ENCODE assay signal across 8 cellular contexts in the genomic region with DNA sequence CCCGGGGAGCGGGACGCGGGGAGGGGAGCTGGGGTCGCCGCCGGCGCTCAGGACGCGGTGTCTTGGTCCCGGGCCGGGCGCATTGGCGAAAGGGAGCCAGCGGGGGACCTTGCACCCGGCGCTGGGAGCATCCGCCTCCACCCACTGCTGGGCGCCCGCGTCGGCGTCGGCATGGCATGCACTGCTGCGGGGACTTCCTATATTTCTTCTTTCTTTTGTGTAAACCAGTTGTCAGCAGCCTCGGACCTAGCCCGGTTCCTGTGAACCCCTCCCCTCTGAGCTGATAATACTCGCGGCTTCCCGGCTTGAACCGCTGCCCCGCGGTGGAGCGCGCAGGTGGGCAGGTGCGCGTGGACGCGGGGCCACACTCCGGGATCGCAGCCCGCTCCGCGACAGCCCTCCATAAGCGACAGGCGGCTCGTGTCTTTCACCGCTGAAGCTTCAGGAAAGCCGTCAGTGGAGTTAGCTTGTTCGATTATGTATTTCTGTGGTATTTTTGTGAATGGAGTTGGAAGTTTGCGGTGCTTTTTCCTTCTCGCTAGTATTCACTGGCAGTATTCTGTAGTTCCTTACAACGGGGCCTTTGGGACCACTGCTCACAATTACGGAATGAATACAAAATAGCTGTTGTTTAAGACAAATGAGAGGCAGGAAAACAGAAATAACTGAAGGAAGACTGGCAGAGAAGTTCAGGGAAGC. TPM values are rescaled to one million over a fixed set of nuclear protein-coding genes. Genes with fewer than 3 reads are reported as not detected.
DNase-seq lines count a peak whose midpoint lies in the region; ATAC-seq and TF ChIP-seq lines count a peak whose summit lies in the region.

No MANE protein-coding gene starts in this region.

- DNase-seq in NCI-H1694 treated with DMSO at 0.1 percent for 48 hours (lab: John Stamatoyannopoulos, UW) (peak; percentile 28), endothelial cell (ENCODE audit: low spot score) (peak; percentile 28), myocyte (ENCODE audit: low read depth) (peak; percentile 24), thoracic aorta (ENCODE audit: low spot score) (no peak)
- DNase-seq in activated CD4-positive, alpha-beta memory T cell treated with anti-CD3 and anti-CD28 coated beads for 36 hours: peak; percentile 61
- no peak for DNase-seq in effector CD8-positive, alpha-beta T cell (lab: John Stamatoyannopoulos, UW)

- CTCF ChIA-PET in activated CD4-positive, alpha-beta memory T cell treated with anti-CD3 and anti-CD28 coated beads for 36 hours (lab: Charles Lee): interaction anchor here (1.5 to 2.4 kb wide), 3 partner anchors 28 to 318 kb away, joined by 6 to 7 read pairs (median 6); no protein-coding TSS in a partner anchor

- no peaks in the 10 kb centered on the region for H3K27me3 ChIP-seq in thoracic aorta (replicated peaks; ENCODE audit: insufficient read depth)

- ATAC-seq in GM18502 (IDR thresholded peaks at IDR 0.05; ENCODE audit: poor library complexity, unreplicated experiment) (peak; percentile 23), HG02759 (IDR thresholded peaks at IDR 0.05; ENCODE audit: unreplicated experiment) (peak; percentile 23), thoracic aorta (ENCODE audit: insufficient number of reproducible peaks, low FRiP score, low read depth) (no peak)

- TF ChIP-seq CTCF in endothelial cell (IDR thresholded peaks at IDR 0.05; ENCODE audit: unreplicated experiment) (no peak), thoracic aorta (IDR thresholded peaks at IDR 0.05) (no peak)

- POLR2A ChIA-PET in activated CD4-positive, alpha-beta memory T cell treated with anti-CD3 and anti-CD28 coated beads for 36 hours (lab: Charles Lee): interaction anchor here (1.2 to 2.0 kb wide), 3 partner anchors 9 to 500 kb away, joined by 3 to 8 read pairs (median 3); a partner anchor contains a TSS

- H3K4me3 ChIP-seq in thoracic aorta: peak overlapping the region; percentile 76

- H3K4me1 Mint-ChIP-seq in activated CD4-positive, alpha-beta memory T cell treated with anti-CD3 and anti-CD28 coated beads for 36 hours (ENCODE audit: low read depth): peaks cover 49% of the 10 kb centered on the region
- H3K4me1 Mint-ChIP-seq in endothelial cell (ENCODE audit: unreplicated experiment): peaks cover 5% of the 10 kb centered on the region

- H3K27ac Mint-ChIP-seq in activated CD4-positive, alpha-beta memory T cell treated with anti-CD3 and anti-CD28 coated beads for 36 hours: peak overlapping the region; percentile 70
- H3K27ac Mint-ChIP-seq in endothelial cell (ENCODE audit: unreplicated experiment): no peak overlapping the region

- no peaks in the 10 kb centered on the region for H3K36me3 Mint-ChIP-seq in activated CD4-positive, alpha-beta memory T cell treated with anti-CD3 and anti-CD28 coated beads for 36 hours
- no peaks in the 10 kb centered on the region for H3K36me3 Mint-ChIP-seq in endothelial cell (ENCODE audit: low read depth, unreplicated experiment)

- H3K36me3 ChIP-seq in thoracic aorta: no peaks in the 10 kb centered on the region

- H3K27me3 Mint-ChIP-seq in activated CD4-positive, alpha-beta memory T cell treated with anti-CD3 and anti-CD28 coated beads for 36 hours: peaks cover 31% of the 10 kb centered on the region
- peaks cover 5% of the 10 kb centered on the region for H3K27me3 Mint-ChIP-seq in endothelial cell (ENCODE audit: unreplicated experiment)

- peaks cover 5 to 32% of the 10 kb centered on the region in 2 donors for H3K4me1 ChIP-seq in thoracic aorta (ENCODE audit: control insufficient read depth in 1 of 2, low read depth in 2 of 2)

- intact Hi-C loops in activated CD4-positive, alpha-beta memory T cell treated with anti-CD3 and anti-CD28 coated beads for 36 hours (cut with micrococcal nuclease): loop anchor here (2.0 to 10.0 kb wide), 4 partner anchors 89 to 919 kb away; a partner anchor contains a TSS

- no peaks in the 10 kb centered on the region for H3K9me3 Mint-ChIP-seq in activated CD4-positive, alpha-beta memory T cell treated with anti-CD3 and anti-CD28 coated beads for 36 hours
- no peaks in the 10 kb centered on the region for H3K9me3 Mint-ChIP-seq in endothelial cell (ENCODE audit: unreplicated experiment)

- H3K27ac ChIP-seq in thoracic aorta: peak overlapping the region in 1 of 2 donors; percentile 42

- H3K9me3 ChIP-seq in thoracic aorta: no peaks in the 10 kb centered on the region

- peak overlapping the region; percentile 91 for H3K4me3 Mint-ChIP-seq in activated CD4-positive, alpha-beta memory T cell treated with anti-CD3 and anti-CD28 coated beads for 36 hours
- peak overlapping the region; percentile 95 for H3K4me3 Mint-ChIP-seq in endothelial cell (ENCODE audit: unreplicated experiment)

RNA-seq across cellular contexts. Expression of a gene that starts 0.8 kb away (rescaled TPM):
- 10 to 100 TPM; 14.9 to 15.2 TPM for total RNA-seq in activated CD4-positive, alpha-beta memory T cell treated with anti-CD3 and anti-CD28 coated beads for 36 hours
- total RNA-seq in endothelial cell (ENCODE audit: unreplicated experiment) (7.9 TPM), myocyte (2.4 and 2.6 TPM in 2 replicates), thoracic aorta (10 to 100 TPM in 1 of 2 donors, 1 to 10 TPM in 1; 5.8 to 11.1 TPM)
- 4.7 TPM for polyA plus RNA-seq in myocyte (2012)

Comparison
In these comparisons a context has a peak if more than half of its experiments do, and no peak if none do; other contexts are left out.
1. DNase-seq: peak in NCI-H1694 treated with DMSO at 0.1 percent for 48 hours (single experiment), activated CD4-positive, alpha-beta memory T cell treated with anti-CD3 and anti-CD28 coated beads for 36 hours (single experiment), endothelial cell (single experiment) and myocyte (single experiment); none in thoracic aorta (single experiment) and effector CD8-positive, alpha-beta T cell (single experiment).